1 cellular context compared by ENCODE assay signal in genomic region chr7:30916767-30917166, GRCh38.
TF ChIP-seq lines count a peak whose summit lies in the region.

No MANE protein-coding gene starts in this region.

TF ChIP-seq in H1, 55 proteins besides CTCF, POLR2A, EP300 and RAD21:
- TF ChIP-seq SAP30 (IDR thresholded peaks at IDR 0.05; ENCODE audit: insufficient read depth, insufficient replicate concordance, low read length) (no peak), MAFK (IDR thresholded peaks at IDR 0.05; ENCODE audit: low read depth, low read length) (0 out of 2 replicates have a peak, but pooled peaks have one; percentile 11), RFX5 (IDR thresholded peaks at IDR 0.05; ENCODE audit: borderline replicate concordance, low read depth, low read length) (no peak), USF2 (IDR thresholded peaks at IDR 0.05; ENCODE audit: low read length) (no peak), HDAC6 (IDR thresholded peaks at IDR 0.05; ENCODE audit: low read depth, low read length) (no peak)
TF ChIP-seq in H1: peak in this region for 1.
